Comparison of ENCODE assay signal across 14 cellular contexts in the genomic region with DNA sequence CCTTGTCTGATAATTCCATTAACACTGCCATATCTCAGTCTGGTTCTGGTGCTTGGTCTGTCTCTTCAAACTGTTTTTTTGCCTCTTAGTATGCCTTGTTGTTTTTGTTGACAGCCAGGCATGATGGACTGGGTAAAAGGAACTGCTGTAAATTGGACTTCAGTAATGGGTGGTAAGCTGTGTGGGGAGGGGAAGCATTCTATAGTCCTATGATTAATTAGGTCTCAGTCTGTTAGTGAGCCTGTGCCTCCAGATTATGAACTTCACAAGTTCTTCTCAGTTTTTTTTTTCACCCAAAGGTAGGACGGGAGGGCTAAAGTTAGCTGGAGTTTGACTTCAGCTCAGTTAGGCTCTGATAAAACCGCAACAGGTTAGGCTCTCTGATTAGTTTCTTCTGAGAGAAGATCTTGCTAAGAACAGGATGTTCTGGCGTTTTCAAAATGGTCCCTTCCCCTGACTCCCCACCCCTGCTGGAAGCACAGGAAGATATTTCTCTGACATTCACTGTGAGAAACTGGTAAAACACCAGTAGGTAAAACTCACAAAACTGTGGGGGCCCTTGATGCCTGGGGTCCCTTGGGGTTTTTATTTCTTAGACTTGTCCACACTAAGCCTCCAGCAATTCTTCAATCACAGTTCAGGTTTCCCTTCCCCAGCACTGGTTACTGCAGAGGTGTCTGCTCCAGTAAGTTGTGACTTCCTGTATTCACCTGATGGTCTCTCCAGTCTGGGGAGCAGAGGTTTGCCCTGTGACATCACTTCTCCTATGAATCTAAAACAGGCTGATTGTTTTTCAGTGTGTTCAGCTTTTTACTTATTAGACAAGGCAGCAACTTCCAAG. TPM values are rescaled to one million over a fixed set of nuclear protein-coding genes. Genes with fewer than 3 reads are reported as not detected.
DNase-seq lines count a peak whose midpoint lies in the region; ATAC-seq, FAIRE-seq and TF ChIP-seq lines count a peak whose summit lies in the region.
"Had no signal": no experiment of that assay in that cellular context is flagged by ENCODE, and none has a peak within 500 bp of the region (broad histone marks: within the 10 kb centered on the region; RNA-seq: fewer than 3 reads in every experiment).

No MANE protein-coding gene starts in this region.

- H3K36me3 Mint-ChIP-seq in stimulated activated naive B cell treated with anti-CD40 and anti-IgM and Interleukin-4, amounts not matched to agents 10 μg/mL and 1 μg/mL and 100 μg/mL, for 72 hours: no peaks in the 10 kb centered on the region
- peaks cover 9% of the 10 kb centered on the region for H3K36me3 Mint-ChIP-seq in HFFc6 (ENCODE audit: low read depth)

- peaks cover 5 to 19% of the 10 kb centered on the region in 2 donors for H3K4me1 Mint-ChIP-seq in stimulated activated naive B cell treated with anti-CD40 and anti-IgM and Interleukin-4, amounts not matched to agents 10 μg/mL and 1 μg/mL and 100 μg/mL, for 72 hours
- peaks cover 22% of the 10 kb centered on the region for H3K4me1 Mint-ChIP-seq in HFFc6 (ENCODE audit: low read depth)
- H3K4me1 Mint-ChIP-seq: H9 had no signal

- no peaks in the 10 kb centered on the region for H3K79me2 ChIP-seq in K562 (ENCODE audit: control insufficient read depth, insufficient read depth, low read length)

- no peak overlapping the region for H3K4me2 ChIP-seq in K562 (ENCODE audit: insufficient read depth, low read length)

- no peak overlapping the region; a peak in 1 of 4 replicates for H3K9ac ChIP-seq in K562 (ENCODE audit: insufficient read depth in 1 of 2, low read depth in 2 of 2, low read length in 2 of 2)

- no peaks in the 10 kb centered on the region for H3K27me3 Mint-ChIP-seq in stimulated activated naive B cell treated with anti-CD40 and anti-IgM and Interleukin-4, amounts not matched to agents 10 μg/mL and 1 μg/mL and 100 μg/mL, for 72 hours
- H3K27me3 Mint-ChIP-seq in HFFc6 (ENCODE audit: insufficient read depth): no peaks in the 10 kb centered on the region; the same call in 1 of the 2 replicates

- H4K20me1 ChIP-seq in K562 (replicated peaks; ENCODE audit: control insufficient read depth, insufficient read depth, low read length): no peaks in the 10 kb centered on the region

- POLR2A ChIA-PET in K562 (lab: Yijun Ruan, JAX): interaction anchor here (0.7 to 1.2 kb wide), 3 partner anchors 13 to 23 kb away, joined by 3 to 4 read pairs (median 3); no protein-coding TSS in a partner anchor

- TF ChIP-seq RAD21 in K562 (CRISPR knock-in tag; conservative IDR thresholded peaks at IDR 0.05 in 1 of 2, IDR thresholded peaks at IDR 0.05 in 1 of 2): no peak

- no peaks in the 10 kb centered on the region for H3K9me1 ChIP-seq in K562 (ENCODE audit: control insufficient read depth, insufficient read depth, low read length)

- H3K27ac ChIP-seq in K562 (ENCODE audit: extremely low read depth, low read depth, low read length): peak overlapping the region; percentile 4; the same call in 2 of the 3 replicates
- H3K27ac ChIP-seq: gastroesophageal sphincter, pancreas, WERI-Rb-1 had no signal

- peak overlapping the region; percentile 75 for H2AFZ ChIP-seq in K562 (ENCODE audit: low read depth, low read length)

- TF ChIP-seq POLR2A in K562 (conservative IDR thresholded peaks at IDR 0.05): no peak

- no peaks in the 10 kb centered on the region for H3K27me3 ChIP-seq in K562 (ENCODE audit: control insufficient read depth in 2 of 2, insufficient read depth in 2 of 2, low read length in 2 of 2)
- H3K27me3 ChIP-seq: gastroesophageal sphincter, pancreas had no signal

- H3K9me3 ChIP-seq in K562 (replicated peaks; ENCODE audit: control insufficient read depth, insufficient read depth, low read depth, low read length): 0 out of 2 replicates have a peak, but pooled peaks cover 3% of the 10 kb centered on the region
- H3K9me3 ChIP-seq: pancreas had no signal

- H3K4me3 Mint-ChIP-seq in stimulated activated naive B cell treated with anti-CD40 and anti-IgM and Interleukin-4, amounts not matched to agents 10 μg/mL and 1 μg/mL and 100 μg/mL, for 72 hours: no peak overlapping the region
- H3K4me3 Mint-ChIP-seq in HFFc6: no peak overlapping the region
- H3K4me3 Mint-ChIP-seq: H9 had no signal

- no peak overlapping the region for H3K4me3 ChIP-seq in K562
- H3K4me3 ChIP-seq: gastroesophageal sphincter, pancreas had no signal

- H3K9me3 Mint-ChIP-seq in stimulated activated naive B cell treated with anti-CD40 and anti-IgM and Interleukin-4, amounts not matched to agents 10 μg/mL and 1 μg/mL and 100 μg/mL, for 72 hours: no peaks in the 10 kb centered on the region
- H3K9me3 Mint-ChIP-seq in HFFc6: no peaks in the 10 kb centered on the region

- TF ChIP-seq CTCF in K562 (IDR thresholded peaks at IDR 0.05 in 2 of 3, conservative IDR thresholded peaks at IDR 0.05 in 1 of 3; ENCODE audit: insufficient read depth in 2 of 3, low read depth in 1 of 3, low read length in 3 of 3): no peak
- TF ChIP-seq CTCF in HFFc6 (IDR thresholded peaks at IDR 0.05): no peak

- in situ Hi-C loops in K562 (cut with MboI): no loop called here

- H3K4me1 ChIP-seq in K562 (replicated peaks in 1 of 2; ENCODE audit: control insufficient read depth in 2 of 2, insufficient read depth in 2 of 2, low read length in 2 of 2): peaks cover 0 to 10% of the 10 kb centered on the region in 2 experiments; a peak in 3 of 5 replicates
- H3K4me1 ChIP-seq: gastroesophageal sphincter, pancreas had no signal

- ATAC-seq in HG03342 (IDR thresholded peaks at IDR 0.05; ENCODE audit: unreplicated experiment): peak; percentile 63
- ATAC-seq in K562: peak; percentile 90
- ATAC-seq in stimulated activated naive B cell treated with anti-CD40 and anti-IgM and Interleukin-4, amounts not matched to agents 10 μg/mL and 1 μg/mL and 100 μg/mL, for 72 hours (replicated peaks): peak; percentile 70 to 75
- ATAC-seq in HG02938 (IDR thresholded peaks at IDR 0.05; ENCODE audit: unreplicated experiment): no peak
- ATAC-seq: gastroesophageal sphincter, left ventricle myocardium superior, pancreas had no signal

- H3K36me3 ChIP-seq in K562 (ENCODE audit: control insufficient read depth, insufficient read depth, low read length): no peaks in the 10 kb centered on the region
- H3K36me3 ChIP-seq: gastroesophageal sphincter, pancreas, WERI-Rb-1 had no signal

- intact Hi-C loops in K562 (cut with micrococcal nuclease): no loop called here

- BruUV-seq in K562 (replicated peaks; lab: Mats Ljungman, UMichigan): no TSS peak

- CTCF ChIA-PET in K562 (lab: Yijun Ruan, JAX; ENCODE audit: low intra/inter-chr PET ratio): interaction anchor here (1.0 kb wide), 1 partner anchor 446 kb away, joined by 4 read pairs; no protein-coding TSS in a partner anchor

- H3K27ac Mint-ChIP-seq in stimulated activated naive B cell treated with anti-CD40 and anti-IgM and Interleukin-4, amounts not matched to agents 10 μg/mL and 1 μg/mL and 100 μg/mL, for 72 hours: peak overlapping the region; percentile 3
- no peak overlapping the region for H3K27ac Mint-ChIP-seq in HFFc6
- H3K27ac Mint-ChIP-seq: H9 had no signal

- WGBS in K562 (ENCODE audit: insufficient coverage, low coverage, missing lambda C conversion rate): 6% methylated on average over 3 of the region's 3 CpGs

- DNase-seq in activated T-cell treated with anti-CD3 and anti-CD28 coated beads for 4 hours (peak; percentile 10), K562 (ENCODE audit: extremely low read depth in 1 of 4, low spot score in 3 of 4) (peak in 2 of 4 experiments; percentile 37 to 53), HFFc6 (no peak), mesenteric fat pad (ENCODE audit: low spot score) (no peak)
- DNase-seq in activated T-cell treated with anti-CD3 and anti-CD28 coated beads, Interleukin-2, amount 50 U/mL, for 1 hour: no peak
- no peak for DNase-seq in stimulated activated naive B cell treated with anti-CD40 and anti-IgM and Interleukin-4, amounts not matched to agents 10 μg/mL and 1 μg/mL and 100 μg/mL, for 72 hours
- DNase-seq: H9, left ventricle myocardium superior, NCI-H226, pancreas, WERI-Rb-1 had no signal

- peak; percentile 49 for FAIRE-seq in K562 (lab: Jason Lieb, UNC)
- FAIRE-seq: pancreas had no signal

- TF ChIP-seq EP300 in K562 (IDR thresholded peaks at IDR 0.05; ENCODE audit: low read length): no peak

TF ChIP-seq in K562, 482 proteins besides CTCF, POLR2A, EP300 and RAD21 (continues in another document):
- TF ChIP-seq, protein P1, sequence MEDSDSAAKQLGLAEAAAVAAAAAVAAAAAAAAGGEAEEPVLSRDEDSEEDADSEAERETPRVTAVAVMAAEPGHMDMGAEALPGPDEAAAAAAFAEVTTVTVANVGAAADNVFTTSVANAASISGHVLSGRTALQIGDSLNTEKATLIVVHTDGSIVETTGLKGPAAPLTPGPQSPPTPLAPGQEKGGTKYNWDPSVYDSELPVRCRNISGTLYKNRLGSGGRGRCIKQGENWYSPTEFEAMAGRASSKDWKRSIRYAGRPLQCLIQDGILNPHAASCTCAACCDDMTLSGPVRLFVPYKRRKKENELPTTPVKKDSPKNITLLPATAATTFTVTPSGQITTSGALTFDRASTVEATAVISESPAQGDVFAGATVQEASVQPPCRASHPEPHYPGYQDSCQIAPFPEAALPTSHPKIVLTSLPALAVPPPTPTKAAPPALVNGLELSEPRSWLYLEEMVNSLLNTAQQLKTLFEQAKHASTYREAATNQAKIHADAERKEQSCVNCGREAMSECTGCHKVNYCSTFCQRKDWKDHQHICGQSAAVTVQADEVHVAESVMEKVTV (CRISPR knock-in tag; IDR thresholded peaks at IDR 0.05): no peak
- TF ChIP-seq SAP30 (IDR thresholded peaks at IDR 0.05; ENCODE audit: borderline replicate concordance, insufficient read depth, low read depth, low read length, poor library complexity, severe bottlenecking): no peak

RNA-seq across cellular contexts. Expression of a gene that starts 43.3 kb away (rescaled TPM):
- total RNA-seq in K562 (2011; cell fraction: chromatin; rRNA removed; ENCODE audit: low replicate concordance): 17.4 and 20.0 TPM in 2 replicates
- total RNA-seq in K562 (2011; cell fraction: nucleolus; rRNA removed): 19.7 and 20.5 TPM in 2 replicates
- total RNA-seq in K562 (2011; cell fraction: nucleoplasm; rRNA removed): 23.1 and 28.9 TPM in 2 replicates
- total RNA-seq in K562 (2014; rRNA removed): 78.7 and 83.9 TPM in 2 replicates
- 26.2 and 32.8 TPM in 2 replicates for total RNA-seq in K562 (2014; rRNA removed; fragmentation: Illumina TruSeq; extraction: Trizol)
- total RNA-seq in K562 (2015; rRNA removed; fragmentation: Illumina TruSeq; extraction: Trizol): 21.3 and 22.2 TPM in 2 replicates
- 96.1 and 108 TPM in 2 replicates for total RNA-seq in K562 (2021)
- 16.0 and 25.4 TPM in 2 replicates for polyA plus RNA-seq in K562 (2011; rRNA removed)
- polyA plus RNA-seq in K562 (2011; cell fraction: cytosol; rRNA removed): 20.8 and 43.7 TPM in 2 replicates
- polyA plus RNA-seq in K562 (2011; cell fraction: nucleus; rRNA removed): 17.5 and 23.9 TPM in 2 replicates
- polyA plus RNA-seq in K562 (2012): 59.3 and 80.9 TPM in 2 replicates
- polyA plus RNA-seq in K562 (2014; fragmentation: Illumina TruSeq; extraction: Trizol): 23.2 and 39.7 TPM in 2 replicates
- polyA plus RNA-seq in K562 (2014; fragmentation: Nextera tagmentation; extraction: Ambion mirVana): 1 to 10 TPM; 5.7 to 7.7 TPM
- polyA plus RNA-seq in K562 (2014; rRNA removed): 59.1 and 61.3 TPM in 2 replicates
- polyA minus RNA-seq in K562 (2011; rRNA and poly(A)+ RNA removed): 11.8 and 13.3 TPM in 2 replicates
- polyA minus RNA-seq in K562 (2011; cell fraction: cytosol; rRNA and poly(A)+ RNA removed): 14.5 and 18.4 TPM in 2 replicates
- polyA minus RNA-seq in K562 (2011; cell fraction: nucleus; rRNA and poly(A)+ RNA removed): 16.4 and 23.1 TPM in 2 replicates
- 100 to 1,000 TPM; 109 to 154 (median 119) TPM for total RNA-seq in HFFc6 (2021; fragmentation: NEBNext Ultra II Directional; extraction: Animal tissue kit (Norgen Biotek cat#: 25700))
- 122 TPM for total RNA-seq in mesenteric fat pad
